25 cellular contexts compared by ENCODE assay signal in the genomic region with DNA sequence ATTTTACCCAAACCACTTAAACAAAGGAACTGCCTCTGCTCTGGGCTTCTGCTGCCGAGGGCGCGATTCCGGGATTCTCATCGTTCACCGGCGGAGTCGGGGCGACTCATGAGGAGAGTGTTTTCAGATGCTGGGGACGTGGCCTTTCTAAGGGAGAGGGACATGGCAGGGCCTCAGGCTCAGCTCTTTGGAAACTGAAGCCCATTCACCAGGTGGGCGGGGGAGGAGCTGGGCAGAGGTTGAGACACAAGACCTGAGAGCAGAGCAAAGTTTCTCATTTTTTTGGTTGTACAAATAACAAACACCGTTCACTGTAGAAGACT. TPM values are rescaled to one million over a fixed set of nuclear protein-coding genes. Genes with fewer than 3 reads are reported as not detected.
DNase-seq lines count a peak whose midpoint lies in the region; ATAC-seq, FAIRE-seq and TF ChIP-seq lines count a peak whose summit lies in the region.
"Had no signal": no experiment of that assay in that cellular context is flagged by ENCODE, and none has a peak within 500 bp of the region (broad histone marks: within the 10 kb centered on the region; RNA-seq: fewer than 3 reads in every experiment).

No MANE protein-coding gene starts in this region.

- no peak overlapping the region for H2AFZ ChIP-seq in astrocyte (ENCODE audit: low read depth, low read length)
- H2AFZ ChIP-seq: parathyroid adenoma had no signal

- peaks cover 39% of the 10 kb centered on the region for H3K4me1 Mint-ChIP-seq in stimulated activated naive CD8-positive, alpha-beta T cell treated with anti-CD3 and anti-CD28 coated beads, Interleukin-15, Interleukin-2, amounts not matched to agents 100 ng/mL and 50 ng/mL, for 24 hours (ENCODE audit: low read depth)
- peaks cover 56% of the 10 kb centered on the region for H3K4me1 Mint-ChIP-seq in stimulated activated naive CD8-positive, alpha-beta T cell treated with anti-CD3 and anti-CD28 coated beads, Interleukin-15, amount 100 ng/mL, for 72 hours
- H3K4me1 Mint-ChIP-seq in astrocyte (ENCODE audit: low read depth, unreplicated experiment) (peaks cover 9% of the 10 kb centered on the region), naive B cell (peaks cover 31 to 52% (median 51%) of the 10 kb centered on the region in 3 donors)

- peaks cover 6% of the 10 kb centered on the region for H3K4me1 ChIP-seq in astrocyte (ENCODE audit: insufficient read depth, low read length)
- H3K4me1 ChIP-seq: ascending aorta, parathyroid adenoma had no signal

- no peaks in the 10 kb centered on the region for H3K27me3 Mint-ChIP-seq in stimulated activated naive CD8-positive, alpha-beta T cell treated with anti-CD3 and anti-CD28 coated beads, Interleukin-15, Interleukin-2, amounts not matched to agents 100 ng/mL and 50 ng/mL, for 24 hours
- H3K27me3 Mint-ChIP-seq in stimulated activated naive CD8-positive, alpha-beta T cell treated with anti-CD3 and anti-CD28 coated beads, Interleukin-15, amount 100 ng/mL, for 72 hours, result no peaks in the 10 kb centered on the region
- H3K27me3 Mint-ChIP-seq in astrocyte (ENCODE audit: low read depth, unreplicated experiment), result peaks cover 2% of the 10 kb centered on the region
- no peaks in the 10 kb centered on the region for H3K27me3 Mint-ChIP-seq in naive B cell
- H3K27me3 Mint-ChIP-seq: activated CD4-positive, alpha-beta memory T cell treated with anti-CD3 and anti-CD28 coated beads, Interleukin-2, amount 10 ng/mL, durations not matched to agents 7 days and 5 days; CD8-positive, alpha-beta memory T cell had no signal

- peak overlapping the region; percentile 31 for H3K27ac Mint-ChIP-seq in stimulated activated naive CD8-positive, alpha-beta T cell treated with anti-CD3 and anti-CD28 coated beads, Interleukin-15, Interleukin-2, amounts not matched to agents 100 ng/mL and 50 ng/mL, for 24 hours
- H3K27ac Mint-ChIP-seq in stimulated activated naive CD8-positive, alpha-beta T cell treated with anti-CD3 and anti-CD28 coated beads, Interleukin-15, amount 100 ng/mL, for 72 hours, result peak overlapping the region in 1 of 2 donors; percentile 86
- peak overlapping the region; percentile 10 for H3K27ac Mint-ChIP-seq in astrocyte (ENCODE audit: unreplicated experiment)
- H3K27ac Mint-ChIP-seq in naive B cell, result peak overlapping the region in 4 of 6 donors; percentile 59 to 89 (median 68)
- H3K27ac Mint-ChIP-seq: activated CD4-positive, alpha-beta memory T cell treated with anti-CD3 and anti-CD28 coated beads, Interleukin-2, amount 10 ng/mL, durations not matched to agents 7 days and 5 days had no signal

- H3K4me2 ChIP-seq in astrocyte (ENCODE audit: low read length), result no peak overlapping the region

- H3K9me3 Mint-ChIP-seq in stimulated activated naive CD8-positive, alpha-beta T cell treated with anti-CD3 and anti-CD28 coated beads, Interleukin-15, Interleukin-2, amounts not matched to agents 100 ng/mL and 50 ng/mL, for 24 hours, result no peaks in the 10 kb centered on the region
- no peaks in the 10 kb centered on the region for H3K9me3 Mint-ChIP-seq in stimulated activated naive CD8-positive, alpha-beta T cell treated with anti-CD3 and anti-CD28 coated beads, Interleukin-15, amount 100 ng/mL, for 72 hours
- H3K9me3 Mint-ChIP-seq in astrocyte (ENCODE audit: unreplicated experiment) (no peaks in the 10 kb centered on the region), naive B cell (no peaks in the 10 kb centered on the region)
- H3K9me3 Mint-ChIP-seq: activated CD4-positive, alpha-beta memory T cell treated with anti-CD3 and anti-CD28 coated beads, Interleukin-2, amount 10 ng/mL, durations not matched to agents 7 days and 5 days; CD8-positive, alpha-beta memory T cell had no signal

- no peak for DNase-seq in stimulated activated naive CD8-positive, alpha-beta T cell treated with anti-CD3 and anti-CD28 coated beads, Interleukin-15, amount 100 ng/mL, for 72 hours
- DNase-seq in astrocyte (ENCODE audit: low read depth), result no peak
- DNase-seq in naive B cell, result no peak
- DNase-seq in NCI-H2107 treated with DMSO at 0.1 percent for 48 hours (lab: John Stamatoyannopoulos, UW; ENCODE audit: unreplicated experiment), result no peak
- no peak for DNase-seq in caudate nucleus (lab: John Stamatoyannopoulos, UW)
- DNase-seq: activated CD4-positive, alpha-beta memory T cell treated with anti-CD3 and anti-CD28 coated beads, Interleukin-2, amount 10 ng/mL, durations not matched to agents 7 days and 5 days; activated CD4-positive, CD25-positive, alpha-beta regulatory T cell; activated gamma-delta T cell treated with Interleukin-2 at 50 U/mL for 16 hours; CD8-positive, alpha-beta memory T cell; DMS79; effector memory CD4-positive, alpha-beta T cell; esophagus squamous epithelium; Kasumi-1; NCI-H2029; NCI-H446; OCI-M1; stimulated activated CD8-positive, alpha-beta memory T cell treated with anti-CD3 and anti-CD28 coated beads, Interleukin-4, amount 100 ng/mL, for 48 hours; T1000 had no signal

- no peak for TF ChIP-seq CTCF in astrocyte (IDR thresholded peaks at IDR 0.05; ENCODE audit: insufficient read depth, low read depth, low read length)

- peaks cover 33% of the 10 kb centered on the region for H3K36me3 Mint-ChIP-seq in stimulated activated naive CD8-positive, alpha-beta T cell treated with anti-CD3 and anti-CD28 coated beads, Interleukin-15, Interleukin-2, amounts not matched to agents 100 ng/mL and 50 ng/mL, for 24 hours (ENCODE audit: low read depth)
- H3K36me3 Mint-ChIP-seq in astrocyte (ENCODE audit: low read depth, unreplicated experiment), result peaks cover 10% of the 10 kb centered on the region
- peaks cover 7 to 18% of the 10 kb centered on the region in 2 donors for H3K36me3 Mint-ChIP-seq in naive B cell

- no peak overlapping the region for H3K4me3 Mint-ChIP-seq in stimulated activated naive CD8-positive, alpha-beta T cell treated with anti-CD3 and anti-CD28 coated beads, Interleukin-15, Interleukin-2, amounts not matched to agents 100 ng/mL and 50 ng/mL, for 24 hours
- no peak overlapping the region for H3K4me3 Mint-ChIP-seq in stimulated activated naive CD8-positive, alpha-beta T cell treated with anti-CD3 and anti-CD28 coated beads, Interleukin-15, amount 100 ng/mL, for 72 hours
- peak overlapping the region; percentile 30 for H3K4me3 Mint-ChIP-seq in astrocyte (ENCODE audit: unreplicated experiment)
- H3K4me3 Mint-ChIP-seq in naive B cell, result peak overlapping the region in 1 of 8 donors; percentile 2
- H3K4me3 Mint-ChIP-seq: activated CD4-positive, alpha-beta memory T cell treated with anti-CD3 and anti-CD28 coated beads, Interleukin-2, amount 10 ng/mL, durations not matched to agents 7 days and 5 days had no signal

- no peak overlapping the region for H3K9ac ChIP-seq in astrocyte (ENCODE audit: low read length)
- H3K9ac ChIP-seq: parathyroid adenoma had no signal

- no peaks in the 10 kb centered on the region for H3K27me3 ChIP-seq in astrocyte (ENCODE audit: insufficient read depth, low read length)
- H3K27me3 ChIP-seq: ascending aorta, esophagus squamous epithelium had no signal

- no peak for FAIRE-seq in astrocyte (lab: Jason Lieb, UNC)
- FAIRE-seq: keratinocyte, urothelium cell line had no signal

- no peak overlapping the region for H3K27ac ChIP-seq in astrocyte (ENCODE audit: low read depth, low read length)
- H3K27ac ChIP-seq in caudate nucleus (ENCODE audit: low read depth, low read length), result no peak overlapping the region
- H3K27ac ChIP-seq: ascending aorta, esophagus squamous epithelium, parathyroid adenoma had no signal

- no peaks in the 10 kb centered on the region for H3K9me3 ChIP-seq in astrocyte (ENCODE audit: insufficient read depth, low read depth, low read length)
- H3K9me3 ChIP-seq: ascending aorta, esophagus squamous epithelium had no signal

- no peaks in the 10 kb centered on the region for H3K36me3 ChIP-seq in astrocyte (ENCODE audit: insufficient read depth, low read length)

- no peak overlapping the region for H3K4me3 ChIP-seq in astrocyte (ENCODE audit: insufficient read depth, low read depth, low read length)
- H3K4me3 ChIP-seq: ascending aorta, esophagus squamous epithelium, lung had no signal

- H4K20me1 ChIP-seq in astrocyte (ENCODE audit: insufficient read depth, low read length), result peaks cover 10% of the 10 kb centered on the region

- H3K79me2 ChIP-seq in astrocyte (ENCODE audit: insufficient read depth, low read length), result no peaks in the 10 kb centered on the region
- H3K79me2 ChIP-seq: parathyroid adenoma had no signal

- ATAC-seq in stimulated activated naive CD8-positive, alpha-beta T cell treated with anti-CD3 and anti-CD28 coated beads, Interleukin-15, amount 100 ng/mL, for 72 hours, result no peak
- ATAC-seq in naive B cell (ENCODE audit: low read depth in 2 of 2), result no peak
- ATAC-seq in GM21360 (IDR thresholded peaks at IDR 0.05; ENCODE audit: unreplicated experiment), result no peak

RNA-seq across cellular contexts. Expression of a gene that starts 29.8 kb away (rescaled TPM):
- total RNA-seq in astrocyte, result 10.6 and 11.0 TPM in 2 replicates
- 10 to 100 TPM; 35.7 to 77.8 (median 51.1) TPM for polyA plus RNA-seq in naive B cell (ENCODE audit: low read depth in 6 of 6)
